Comparison of ENCODE assay signal across 8 cellular contexts in genomic region chr19:20565321-20566018, GRCh38. TPM values are rescaled to one million over a fixed set of nuclear protein-coding genes. Genes with fewer than 3 reads are reported as not detected.
A peak's percentile ranks its signal among the peaks of the same experiment; 100 is the strongest.
DNase-seq lines count a peak whose midpoint lies in the region; ATAC-seq and TF ChIP-seq lines count a peak whose summit lies in the region.

Gene ZNF737, minus strand, starts transcription at chr19:20565781. Its CDS starts 141 bp downstream, at chr19:20565640.

- CTCF ChIA-PET in RWPE1 (lab: Yijun Ruan, JAX): no interaction called here

- TF ChIP-seq CTCF in GM20000 (IDR thresholded peaks at IDR 0.05; ENCODE audit: extremely low read depth, missing control alignments): no peak
- no peak for TF ChIP-seq CTCF in RWPE1 (conservative IDR thresholded peaks at IDR 0.05; ENCODE audit: low read depth)
- peak; percentile 40 for TF ChIP-seq CTCF in fibroblast of villous mesenchyme (IDR thresholded peaks at IDR 0.05; ENCODE audit: insufficient read depth, low read depth, low read length)
- TF ChIP-seq CTCF in neural crest cell (conservative IDR thresholded peaks at IDR 0.05): peak; percentile 58

- H3K27ac ChIP-seq in RWPE1: peak within 1 kb of the TSS; percentile 83

- peaks cover 3% of the 10 kb centered on the region for H3K27me3 Mint-ChIP-seq in neural crest cell (ENCODE audit: low read depth)
- no peaks in the 10 kb centered on the region for H3K27me3 Mint-ChIP-seq in stimulated activated naive CD8-positive, alpha-beta T cell treated with anti-CD3 and anti-CD28 coated beads, Interleukin-15, amount 100 ng/mL, for 72 hours

- H3K4me3 Mint-ChIP-seq in neural crest cell: peak within 1 kb of the TSS; percentile 100
- H3K4me3 Mint-ChIP-seq in stimulated activated naive CD8-positive, alpha-beta T cell treated with anti-CD3 and anti-CD28 coated beads, Interleukin-15, amount 100 ng/mL, for 72 hours: peak within 1 kb of the TSS; percentile 97 to 100

- H3K4me1 Mint-ChIP-seq in neural crest cell: peaks cover 18% of the 10 kb centered on the region
- H3K4me1 Mint-ChIP-seq in stimulated activated naive CD8-positive, alpha-beta T cell treated with anti-CD3 and anti-CD28 coated beads, Interleukin-15, amount 100 ng/mL, for 72 hours: peaks cover 21% of the 10 kb centered on the region

- peaks cover 46% of the 10 kb centered on the region for H3K36me3 Mint-ChIP-seq in neural crest cell (ENCODE audit: low read depth)

- peak within 1 kb of the TSS; percentile 69 for H3K4me3 ChIP-seq in fibroblast of villous mesenchyme (ENCODE audit: low read depth, low read length)

- DNase-seq in D341Med (ENCODE audit: low spot score): peak; percentile 89
- DNase-seq in GM20000 (ENCODE audit: low spot score): peak; percentile 85
- DNase-seq in HT1080 (ENCODE audit: low read depth): peak; percentile 25
- peak; percentile 73 for DNase-seq in RWPE1 (ENCODE audit: low spot score)
- DNase-seq in activated gamma-delta T cell treated with anti-CD3 and anti-CD28 coated beads, Interleukin-2, amount 50 U/mL, for 16 hours (ENCODE audit: low read depth): peak; percentile 88
- peak; percentile 93 for DNase-seq in fibroblast of villous mesenchyme (ENCODE audit: low read depth)
- DNase-seq in neural crest cell (ENCODE audit: low read depth, low spot score): peak; percentile 79
- DNase-seq in stimulated activated naive CD8-positive, alpha-beta T cell treated with anti-CD3 and anti-CD28 coated beads, Interleukin-15, amount 100 ng/mL, for 72 hours: peak; percentile 93 to 97

- ATAC-seq in stimulated activated naive CD8-positive, alpha-beta T cell treated with anti-CD3 and anti-CD28 coated beads, Interleukin-15, amount 100 ng/mL, for 72 hours: peak; percentile 93

- POLR2A ChIA-PET in RWPE1 (lab: Yijun Ruan, JAX; ENCODE audit: low non-redundant PET): interaction anchor here (0.7 kb wide), 1 partner anchor 899 kb away, joined by 10 read pairs; no protein-coding TSS in a partner anchor

- H3K27ac Mint-ChIP-seq in neural crest cell (ENCODE audit: unreplicated experiment): peak within 1 kb of the TSS; percentile 100
- peak within 1 kb of the TSS; percentile 100 for H3K27ac Mint-ChIP-seq in stimulated activated naive CD8-positive, alpha-beta T cell treated with anti-CD3 and anti-CD28 coated beads, Interleukin-15, amount 100 ng/mL, for 72 hours

- peaks cover 18% of the 10 kb centered on the region for H3K9me3 Mint-ChIP-seq in neural crest cell
- peaks cover 27 to 42% of the 10 kb centered on the region in 2 donors for H3K9me3 Mint-ChIP-seq in stimulated activated naive CD8-positive, alpha-beta T cell treated with anti-CD3 and anti-CD28 coated beads, Interleukin-15, amount 100 ng/mL, for 72 hours

RNA-seq across cellular contexts. Expression of gene ZNF737, which starts in this region (rescaled TPM):
- total RNA-seq in HT1080 (2014; rRNA removed; shearing (Covaris generic)): 0.07 and 0.96 TPM in 2 replicates
- not detected in 2 replicates for polyA plus RNA-seq in HT1080 (2015; cell fraction: cytosol; rRNA removed)
- polyA plus RNA-seq in HT1080 (2015; cell fraction: nucleus; rRNA removed): 0.17 TPM in 2 replicates
- total RNA-seq in fibroblast of villous mesenchyme (3.0 and 3.5 TPM in 2 replicates), neural crest cell (17.1 and 18.9 TPM in 2 replicates)

Comparison
In these comparisons a context has a peak if more than half of its experiments do, and no peak if none do; other contexts are left out.
1. Peak in every context shown above with its lines: DNase-seq, ATAC-seq, H3K4me3 ChIP-seq and H3K27ac ChIP-seq.
2. Peak in DNase-seq in HT1080; RNA of the gene not detected or under 1 TPM.
3. DNase-seq: peak in every context shown above with its lines; median percentile 95 in stimulated activated naive CD8-positive, alpha-beta T cell treated with anti-CD3 and anti-CD28 coated beads, Interleukin-15, amount 100 ng/mL, for 72 hours; 93 in fibroblast of villous mesenchyme; 89 in D341Med; 88 in activated gamma-delta T cell treated with anti-CD3 and anti-CD28 coated beads, Interleukin-2, amount 50 U/mL, for 16 hours; 85 in GM20000; 79 in neural crest cell; 73 in RWPE1; 25 in HT1080.
4. CTCF ChIP-seq: peak in fibroblast of villous mesenchyme (single experiment) and neural crest cell (single experiment); none in GM20000 (single experiment) and RWPE1 (single experiment).